Comparison of ENCODE assay signal across 11 cellular contexts in genomic region chr5:146359836-146360235, GRCh38. TPM values are rescaled to one million over a fixed set of nuclear protein-coding genes. Genes with fewer than 3 reads are reported as not detected.
"Had no signal": no experiment of that assay in that cellular context is flagged by ENCODE, and none has a peak within 500 bp of the region (broad histone marks: within the 10 kb centered on the region; RNA-seq: fewer than 3 reads in every experiment).

No MANE protein-coding gene starts in this region.

- H3K27ac ChIP-seq: GM23248 had no signal

- H3K4me1 ChIP-seq: HAP-1 had no signal

- H3K36me3 ChIP-seq: HAP-1 had no signal

- H3K9me3 ChIP-seq: HAP-1 had no signal

- ATAC-seq: GM23338, HCT116 had no signal

- DNase-seq: GM23248, GOT3, H7, H9, HCEC 1CT, HFFc6 had no signal

- H3K4me3 ChIP-seq: GM23248, GM23338, HAP-1 had no signal

RNA-seq across cellular contexts. Expression of gene POU4F3, which starts 21.2 kb away (rescaled TPM):
- total RNA-seq: GM23248, H1, H4, H9 had no signal
- polyA plus RNA-seq: GM23248, GM23338 had no signal
